In the genomic region with DNA sequence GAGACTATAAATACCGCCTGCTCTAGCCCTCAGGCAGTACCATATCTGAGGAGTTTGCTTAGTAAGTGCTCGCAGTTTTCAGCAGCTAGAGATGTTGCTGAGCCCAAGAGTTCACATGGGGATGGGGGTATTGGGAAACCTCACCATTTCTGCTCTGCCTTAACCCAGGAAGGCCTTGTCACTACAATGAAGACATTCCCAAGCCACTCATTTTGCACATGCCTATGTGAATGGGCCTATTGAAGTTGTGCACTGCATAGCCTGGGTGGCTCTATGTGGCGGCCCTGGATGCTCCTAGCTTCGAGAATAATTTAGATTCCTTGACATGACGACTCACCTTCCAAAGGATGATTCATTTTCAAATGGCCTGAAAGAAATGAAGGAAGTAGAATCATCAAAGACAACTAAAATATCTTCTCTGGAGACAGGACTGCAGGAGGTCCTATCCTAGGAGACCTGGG, we compare ENCODE assay signal across 15 cellular contexts.
DNase-seq lines count a peak whose midpoint lies in the region; TF ChIP-seq lines count a peak whose summit lies in the region.
"Had no signal": no experiment of that assay in that cellular context is flagged by ENCODE, and none has a peak within 500 bp of the region (broad histone marks: within the 10 kb centered on the region; RNA-seq: fewer than 3 reads in every experiment).

No MANE protein-coding gene starts in this region.

- no peaks in the 10 kb centered on the region for H3K9me2 ChIP-seq in SK-N-SH

- H3K9ac ChIP-seq in SK-N-SH, result peak overlapping the region; percentile 62; the same call in 1 of the 2 replicates
- H3K9ac ChIP-seq in subcutaneous abdominal adipose tissue (ENCODE audit: low read length in 5 of 5), result no peak overlapping the region

- TF ChIP-seq CTCF in SK-N-SH (IDR thresholded peaks at IDR 0.05) (no peak), fibroblast of pulmonary artery (IDR thresholded peaks at IDR 0.05; ENCODE audit: low read length, missing control alignments) (no peak)

- peak overlapping the region; percentile 12; the same call in 1 of the 2 replicates for H2AFZ ChIP-seq in SK-N-SH (ENCODE audit: low read depth)

- peaks cover 23% of the 10 kb centered on the region for H3F3A ChIP-seq in SK-N-SH (replicated peaks; ENCODE audit: insufficient read depth)

- peaks cover 0 to 16% of the 10 kb centered on the region in 2 experiments; a peak in 3 of 4 replicates for H3K4me1 ChIP-seq in SK-N-SH (ENCODE audit: control insufficient read depth in 1 of 2, insufficient read depth in 2 of 2, low read depth in 1 of 2, low read length in 1 of 2)
- H3K4me1 ChIP-seq in subcutaneous abdominal adipose tissue (ENCODE audit: control insufficient read depth in 5 of 5, insufficient read depth in 5 of 5, low read length in 5 of 5), result peaks cover 8 to 53% (median 41%) of the 10 kb centered on the region in 5 donors

- H3K79me2 ChIP-seq in SK-N-SH (ENCODE audit: insufficient read depth), result no peaks in the 10 kb centered on the region

- no peaks in the 10 kb centered on the region for H3K36me3 ChIP-seq in SK-N-SH (replicated peaks in 1 of 2; ENCODE audit: control insufficient read depth in 1 of 2, insufficient read depth in 2 of 2, low read length in 1 of 2)
- no peaks in the 10 kb centered on the region for H3K36me3 ChIP-seq in subcutaneous abdominal adipose tissue (ENCODE audit: control insufficient read depth in 5 of 5, insufficient read depth in 5 of 5, low read length in 5 of 5)

- no peaks in the 10 kb centered on the region for H4K20me1 ChIP-seq in SK-N-SH (ENCODE audit: insufficient read depth)

- TF ChIP-seq EP300 in SK-N-SH (IDR thresholded peaks at IDR 0.05; ENCODE audit: borderline replicate concordance in 1 of 2, low read depth in 1 of 2, low read length in 1 of 2), result peak in 1 of 2 experiments; percentile 82; a peak in 1 of 4 replicates

- H3K4me3 ChIP-seq in SK-N-SH (ENCODE audit: low read depth in 2 of 2, low read length in 1 of 2), result no peak overlapping the region
- no peak overlapping the region for H3K4me3 ChIP-seq in fibroblast of pulmonary artery (replicated peaks; ENCODE audit: low read depth, low read length)
- H3K4me3 ChIP-seq in subcutaneous abdominal adipose tissue (ENCODE audit: low read depth in 1 of 5, low read length in 5 of 5), result no peak overlapping the region
- H3K4me3 ChIP-seq: GM12878 had no signal

- peak overlapping the region; percentile 48 to 98; a peak in 3 of 4 replicates for H3K27ac ChIP-seq in SK-N-SH (ENCODE audit: low read depth in 2 of 2, low read length in 1 of 2)
- peak overlapping the region; percentile 5 for H3K27ac ChIP-seq in subcutaneous abdominal adipose tissue (ENCODE audit: low read depth, low read length)

- WGBS in SK-N-SH (ENCODE audit: low lambda C conversion rate), result 26% methylated on average over 5 of the region's 5 CpGs

- H3K27me3 ChIP-seq in SK-N-SH (ENCODE audit: insufficient read depth) (no peaks in the 10 kb centered on the region), subcutaneous abdominal adipose tissue (ENCODE audit: control insufficient read depth in 5 of 5, insufficient read depth in 4 of 5, low read length in 5 of 5) (no peaks in the 10 kb centered on the region)

- peak overlapping the region; percentile 56 for H3K4me2 ChIP-seq in SK-N-SH

- POLR2A ChIA-PET in SK-N-SH (lab: Yijun Ruan, JAX), result no interaction called here

- DNase-seq in HCEC 1CT, result peak; percentile 63
- no peak for DNase-seq in SK-N-SH
- peak; percentile 65 for DNase-seq in fibroblast of pulmonary artery (ENCODE audit: low read depth)
- DNase-seq in NCI-H1694 treated with DMSO at 0.1 percent for 48 hours (lab: John Stamatoyannopoulos, UW), result no peak
- no peak for DNase-seq in UCSD-AML1 (lab: John Stamatoyannopoulos, UW; ENCODE audit: unreplicated experiment)
- DNase-seq in GM19240 (ENCODE audit: insufficient read length, low spot score), result no peak
- no peak for DNase-seq in T-helper 1 cell
- DNase-seq: activated CD8-positive, alpha-beta T cell treated with anti-CD3 and anti-CD28 coated beads for 36 hours; effector CD4-positive, alpha-beta T cell; KBM-7; NCI-H2081; substantia nigra; T-helper 9 cell had no signal

- CTCF ChIA-PET in SK-N-SH (lab: Yijun Ruan, JAX), result interaction anchor here (1.1 kb wide), 1 partner anchor 177 kb away, joined by 4 read pairs; no protein-coding TSS in a partner anchor

- TF ChIP-seq RAD21 in SK-N-SH (IDR thresholded peaks at IDR 0.05; ENCODE audit: low read length), result no peak

- H3K9me3 ChIP-seq in SK-N-SH, result no peaks in the 10 kb centered on the region
- H3K9me3 ChIP-seq in subcutaneous abdominal adipose tissue (ENCODE audit: control insufficient read depth in 5 of 5, low read length in 5 of 5), result no peaks in the 10 kb centered on the region

TF ChIP-seq in SK-N-SH, 30 proteins besides CTCF, POLR2A, EP300 and RAD21:
- no peak for TF ChIP-seq MXI1 (IDR thresholded peaks at IDR 0.05; ENCODE audit: low read depth, low read length)
- no peak for TF ChIP-seq SIN3A (IDR thresholded peaks at IDR 0.05; ENCODE audit: borderline replicate concordance, low read depth, low read length)
- TF ChIP-seq, protein P1, sequence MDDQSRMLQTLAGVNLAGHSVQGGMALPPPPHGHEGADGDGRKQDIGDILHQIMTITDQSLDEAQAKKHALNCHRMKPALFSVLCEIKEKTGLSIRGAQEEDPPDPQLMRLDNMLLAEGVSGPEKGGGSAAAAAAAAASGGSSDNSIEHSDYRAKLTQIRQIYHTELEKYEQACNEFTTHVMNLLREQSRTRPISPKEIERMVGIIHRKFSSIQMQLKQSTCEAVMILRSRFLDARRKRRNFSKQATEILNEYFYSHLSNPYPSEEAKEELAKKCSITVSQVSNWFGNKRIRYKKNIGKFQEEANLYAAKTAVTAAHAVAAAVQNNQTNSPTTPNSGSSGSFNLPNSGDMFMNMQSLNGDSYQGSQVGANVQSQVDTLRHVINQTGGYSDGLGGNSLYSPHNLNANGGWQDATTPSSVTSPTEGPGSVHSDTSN (IDR thresholded peaks at IDR 0.05), result peak; percentile 86
- TF ChIP-seq, protein P2, sequence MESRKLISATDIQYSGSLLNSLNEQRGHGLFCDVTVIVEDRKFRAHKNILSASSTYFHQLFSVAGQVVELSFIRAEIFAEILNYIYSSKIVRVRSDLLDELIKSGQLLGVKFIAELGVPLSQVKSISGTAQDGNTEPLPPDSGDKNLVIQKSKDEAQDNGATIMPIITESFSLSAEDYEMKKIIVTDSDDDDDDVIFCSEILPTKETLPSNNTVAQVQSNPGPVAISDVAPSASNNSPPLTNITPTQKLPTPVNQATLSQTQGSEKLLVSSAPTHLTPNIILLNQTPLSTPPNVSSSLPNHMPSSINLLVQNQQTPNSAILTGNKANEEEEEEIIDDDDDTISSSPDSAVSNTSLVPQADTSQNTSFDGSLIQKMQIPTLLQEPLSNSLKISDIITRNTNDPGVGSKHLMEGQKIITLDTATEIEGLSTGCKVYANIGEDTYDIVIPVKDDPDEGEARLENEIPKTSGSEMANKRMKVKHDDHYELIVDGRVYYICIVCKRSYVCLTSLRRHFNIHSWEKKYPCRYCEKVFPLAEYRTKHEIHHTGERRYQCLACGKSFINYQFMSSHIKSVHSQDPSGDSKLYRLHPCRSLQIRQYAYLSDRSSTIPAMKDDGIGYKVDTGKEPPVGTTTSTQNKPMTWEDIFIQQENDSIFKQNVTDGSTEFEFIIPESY (IDR thresholded peaks at IDR 0.05; ENCODE audit: borderline replicate concordance, low read depth), result no peak
- no peak for TF ChIP-seq FOXJ3 (CRISPR knock-in tag; IDR thresholded peaks at IDR 0.05)
- peak; percentile 29; the same call in 1 of the 2 replicates for TF ChIP-seq GABPA (IDR thresholded peaks at IDR 0.05; ENCODE audit: low read depth)
- peak; percentile 59; the same call in 1 of the 2 replicates for TF ChIP-seq RXRA (IDR thresholded peaks at IDR 0.05; ENCODE audit: borderline replicate concordance, low read depth)
- no peak for TF ChIP-seq RFX5 (IDR thresholded peaks at IDR 0.05; ENCODE audit: low read length)
- no peak for TF ChIP-seq NRF1 (IDR thresholded peaks at IDR 0.05; ENCODE audit: low read depth, low read length)
- TF ChIP-seq TEAD4 (IDR thresholded peaks at IDR 0.05; ENCODE audit: borderline replicate concordance, insufficient read depth), result peak; percentile 58; the same call in 1 of the 2 replicates
- peak; percentile 37; the same call in 1 of the 2 replicates for TF ChIP-seq NFIC (IDR thresholded peaks at IDR 0.05; ENCODE audit: borderline replicate concordance)
- TF ChIP-seq, protein P3, sequence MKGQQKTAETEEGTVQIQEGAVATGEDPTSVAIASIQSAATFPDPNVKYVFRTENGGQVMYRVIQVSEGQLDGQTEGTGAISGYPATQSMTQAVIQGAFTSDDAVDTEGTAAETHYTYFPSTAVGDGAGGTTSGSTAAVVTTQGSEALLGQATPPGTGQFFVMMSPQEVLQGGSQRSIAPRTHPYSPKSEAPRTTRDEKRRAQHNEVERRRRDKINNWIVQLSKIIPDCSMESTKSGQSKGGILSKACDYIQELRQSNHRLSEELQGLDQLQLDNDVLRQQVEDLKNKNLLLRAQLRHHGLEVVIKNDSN (IDR thresholded peaks at IDR 0.05; ENCODE audit: borderline replicate concordance, low read depth), result no peak
- TF ChIP-seq JUND (IDR thresholded peaks at IDR 0.05), result peak; percentile 97
- TF ChIP-seq MEF2A (IDR thresholded peaks at IDR 0.05; ENCODE audit: borderline replicate concordance, low read depth), result peak; percentile 14; the same call in 1 of the 2 replicates
- TF ChIP-seq, protein P4, sequence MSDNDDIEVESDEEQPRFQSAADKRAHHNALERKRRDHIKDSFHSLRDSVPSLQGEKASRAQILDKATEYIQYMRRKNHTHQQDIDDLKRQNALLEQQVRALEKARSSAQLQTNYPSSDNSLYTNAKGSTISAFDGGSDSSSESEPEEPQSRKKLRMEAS (IDR thresholded peaks at IDR 0.05; ENCODE audit: low read depth), result peak; percentile 83
- no peak for TF ChIP-seq GATA2 (CRISPR knock-in tag; IDR thresholded peaks at IDR 0.05)
- no peak; the same call in 1 of the 2 replicates for TF ChIP-seq FOXM1 (IDR thresholded peaks at IDR 0.05; ENCODE audit: low read depth)
- peak; percentile 99 for TF ChIP-seq FOSL2 (IDR thresholded peaks at IDR 0.05; ENCODE audit: borderline replicate concordance, low read depth)
- TF ChIP-seq TCF12 (IDR thresholded peaks at IDR 0.05), result peak; percentile 82
- 0 out of 2 replicates have a peak, but pooled peaks have one; percentile 28 for TF ChIP-seq ELF1 (IDR thresholded peaks at IDR 0.05)
- peak; percentile 47; the same call in 1 of the 2 replicates for TF ChIP-seq POLR2AphosphoS5 (IDR thresholded peaks at IDR 0.05; ENCODE audit: low read depth, low read length)
- TF ChIP-seq EZH2phosphoT487 (IDR thresholded peaks at IDR 0.05; ENCODE audit: borderline replicate concordance, low read depth), result no peak

Comparison
In these comparisons a context has a peak if more than half of its experiments do, and no peak if none do; other contexts are left out.
1. DNase-seq: peak in HCEC 1CT (single experiment) and fibroblast of pulmonary artery (single experiment); none in SK-N-SH (single experiment), NCI-H1694 treated with DMSO at 0.1 percent for 48 hours (single experiment), UCSD-AML1 (single experiment), GM19240 (single experiment) and T-helper 1 cell (0 of 5).